ENCODE assay signal across 24 cellular contexts in the genomic region with DNA sequence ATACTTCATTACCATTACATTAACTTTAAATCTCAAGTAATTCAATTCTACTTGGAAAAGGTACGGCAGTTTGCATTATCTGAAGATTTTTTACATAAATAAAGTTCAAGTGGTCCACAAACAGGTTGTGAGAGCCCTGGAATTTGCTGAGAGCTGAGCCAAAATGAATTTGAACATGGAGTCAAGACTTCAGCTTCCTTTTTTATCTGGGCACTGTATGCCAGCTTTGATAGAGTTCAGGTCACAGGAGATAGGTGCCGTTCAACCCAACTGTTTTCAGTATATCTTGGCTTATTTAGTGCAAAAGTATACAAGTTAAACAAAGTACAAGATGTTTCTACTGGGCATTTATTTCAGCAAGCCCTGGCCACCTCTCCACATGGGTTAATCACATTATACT. TPM values are rescaled to one million over a fixed set of nuclear protein-coding genes. Genes with fewer than 3 reads are reported as not detected.
A peak's percentile ranks its signal among the peaks of the same experiment; 100 is the strongest.
DNase-seq lines count a peak whose midpoint lies in the region; ATAC-seq and TF ChIP-seq lines count a peak whose summit lies in the region.
"Had no signal": no experiment of that assay in that cellular context is flagged by ENCODE, and none has a peak within 500 bp of the region (broad histone marks: within the 10 kb centered on the region; RNA-seq: fewer than 3 reads in every experiment).

No MANE protein-coding gene starts in this region.

- intact Hi-C loops in Right ventricle myocardium inferior (cut with DNase I): no loop called here
- intact Hi-C loops in left cardiac atrium (cut with DNase I): no loop called here
- intact Hi-C loops in stomach (cut with DNase I; ENCODE audit: low total_unique reads): no loop called here

- no peaks in the 10 kb centered on the region for H3K9me3 ChIP-seq in T-helper 17 cell (ENCODE audit: control insufficient read depth, low read length, poor library complexity, severe bottlenecking)
- H3K9me3 ChIP-seq in stomach: no peaks in the 10 kb centered on the region
- H3K9me3 ChIP-seq in HAP-1: no peaks in the 10 kb centered on the region

- DNase-seq in Right ventricle myocardium inferior (ENCODE audit: missing footprints) (no peak), left cardiac atrium (no peak), T-helper 17 cell (no peak), immature natural killer cell (no peak), stomach (no peak), foreskin keratinocyte (no peak), HAP-1 (ENCODE audit: low spot score in 2 of 2) (no peak)
- DNase-seq: activated CD4-positive, alpha-beta T cell treated with anti-CD3 and anti-CD28 coated beads for 48 hours; activated CD8-positive, alpha-beta memory T cell treated with anti-CD3 and anti-CD28 coated beads, Interleukin-2, amount 10 ng/mL, durations not matched to agents 7 days and 5 days; COR-L47; GDM1; H7; NCI-H1092 treated with DMSO at 0.1 percent for 48 hours; NCI-H187 treated with DMSO at 0.1 percent for 48 hours; NCI-H526; nephron progenitor cell; right cardiac atrium had no signal

- H3K27ac Mint-ChIP-seq in T-helper 17 cell (peak overlapping the region; percentile 88), immature natural killer cell (peak overlapping the region; percentile 44 to 87 (median 72))
- H3K27ac Mint-ChIP-seq: activated CD8-positive, alpha-beta memory T cell treated with anti-CD3 and anti-CD28 coated beads, Interleukin-2, amount 10 ng/mL, durations not matched to agents 7 days and 5 days; nephron progenitor cell; T-helper 1 cell treated with Interleukin-12 subunit alpha and Interleukin-12 subunit beta and Interleukin-4 antibody, amounts not matched to agents 30 μg/mL and 1 μg/mL, for 36 hours had no signal

- TF ChIP-seq EP300 in stomach (IDR thresholded peaks at IDR 0.05): no peak

- TF ChIP-seq CTCF in stomach (IDR thresholded peaks at IDR 0.05) (no peak), foreskin keratinocyte (conservative IDR thresholded peaks at IDR 0.05) (no peak)

- H3K9me3 Mint-ChIP-seq in immature natural killer cell: no peaks in the 10 kb centered on the region
- H3K9me3 Mint-ChIP-seq: nephron progenitor cell; T-helper 1 cell treated with Interleukin-12 subunit alpha and Interleukin-12 subunit beta and Interleukin-4 antibody, amounts not matched to agents 30 μg/mL and 1 μg/mL, for 36 hours had no signal

- H3K4me3 ChIP-seq in stomach (no peak overlapping the region), HAP-1 (no peak overlapping the region)

- H3K4me3 Mint-ChIP-seq in T-helper 17 cell (no peak overlapping the region), immature natural killer cell (peak overlapping the region in 2 of 5 donors; percentile 19 to 35)
- H3K4me3 Mint-ChIP-seq: activated CD8-positive, alpha-beta memory T cell treated with anti-CD3 and anti-CD28 coated beads, Interleukin-2, amount 10 ng/mL, durations not matched to agents 7 days and 5 days; activated naive CD8-positive, alpha-beta T cell; nephron progenitor cell; T-helper 1 cell treated with Interleukin-12 subunit alpha and Interleukin-12 subunit beta and Interleukin-4 antibody, amounts not matched to agents 30 μg/mL and 1 μg/mL, for 36 hours had no signal

- H3K36me3 Mint-ChIP-seq in T-helper 17 cell (ENCODE audit: low read depth): no peaks in the 10 kb centered on the region
- H3K36me3 Mint-ChIP-seq in immature natural killer cell: peaks cover 0 to 11% (median 5%) of the 10 kb centered on the region in 3 donors

- H3K27me3 Mint-ChIP-seq in T-helper 17 cell (no peaks in the 10 kb centered on the region), immature natural killer cell (ENCODE audit: low read depth in 3 of 3) (peaks cover 0 to 4% (median 3%) of the 10 kb centered on the region in 3 donors)
- H3K27me3 Mint-ChIP-seq: activated CD8-positive, alpha-beta memory T cell treated with anti-CD3 and anti-CD28 coated beads, Interleukin-2, amount 10 ng/mL, durations not matched to agents 7 days and 5 days; activated naive CD8-positive, alpha-beta T cell had no signal

- TF ChIP-seq POLR2A in stomach (IDR thresholded peaks at IDR 0.05): no peak

- ATAC-seq in Right ventricle myocardium inferior (peak; percentile 51), left cardiac atrium (no peak), T-helper 17 cell (no peak), foreskin keratinocyte (no peak), GM19351 (IDR thresholded peaks at IDR 0.05; ENCODE audit: unreplicated experiment) (no peak)
- ATAC-seq: activated CD8-positive, alpha-beta memory T cell treated with anti-CD3 and anti-CD28 coated beads, Interleukin-2, amount 10 ng/mL, durations not matched to agents 7 days and 5 days had no signal

- H3K4me1 Mint-ChIP-seq in T-helper 17 cell (peaks cover 49% of the 10 kb centered on the region), immature natural killer cell (peaks cover 73 to 94% of the 10 kb centered on the region in 2 donors)

- WGBS in stomach, 5 donors: 23 to 48% (median 41%) methylated on average over 2 of the region's 2 CpGs

- H3K27me3 ChIP-seq in stomach (no peaks in the 10 kb centered on the region), foreskin keratinocyte (no peaks in the 10 kb centered on the region), HAP-1 (ENCODE audit: low read depth) (no peaks in the 10 kb centered on the region)

- in situ Hi-C loops in HAP-1 (cut with MboI; ENCODE audit: low sequenced_read_pairs): no loop called here

- H3K27ac ChIP-seq in stomach (peak overlapping the region in 3 of 5 donors; percentile 1 to 43 (median 7)), foreskin keratinocyte (no peak overlapping the region)
- H3K27ac ChIP-seq: HL-60, parathyroid adenoma had no signal

- H3K4me1 ChIP-seq in stomach (peaks cover 17 to 100% (median 59%) of the 10 kb centered on the region in 4 donors), foreskin keratinocyte (no peaks in the 10 kb centered on the region), HAP-1 (no peaks in the 10 kb centered on the region)

- H3K36me3 ChIP-seq in stomach (peaks cover 0 to 68% (median 43%) of the 10 kb centered on the region in 4 donors), HAP-1 (replicated peaks) (peaks cover 74% of the 10 kb centered on the region)

RNA-seq across cellular contexts. Expression of a gene that starts 28.8 kb away (rescaled TPM):
- total RNA-seq in Right ventricle myocardium inferior (266 TPM), left cardiac atrium (100 to 1,000 TPM; 254 TPM), T-helper 17 cell (100 to 1,000 TPM; 576 to 580 TPM), stomach (100 to 1,000 TPM; 110 to 503 (median 282) TPM), foreskin keratinocyte (736 and 756 TPM in 2 replicates)
- polyA plus RNA-seq in immature natural killer cell (100 to 1,000 TPM; 622 to 879 (median 758) TPM), stomach (100 to 1,000 TPM; 396 to 516 (median 409) TPM), foreskin keratinocyte (620 and 720 TPM in 2 replicates)

RNA-seq across cellular contexts. Expression of a gene that starts 39.5 kb away (rescaled TPM):
- total RNA-seq in Right ventricle myocardium inferior: 0.60 TPM
- total RNA-seq in left cardiac atrium: under 1 TPM; 0.26 to 0.38 TPM
- under 1 TPM in 1 of 2 donors, not detected in 1; 0.94 TPM for total RNA-seq in T-helper 17 cell
- polyA plus RNA-seq in immature natural killer cell: 1 to 10 TPM in 1 of 3 donors, under 1 TPM in 1, not detected in 1; 0.15 to 1.9 TPM
- total RNA-seq in stomach: under 1 TPM in 2 of 5 donors, not detected in 3; 0.29 to 0.58 TPM
- under 1 TPM in 2 of 3 donors, not detected in 1; 0.19 to 0.28 TPM for polyA plus RNA-seq in stomach
- not detected in 2 replicates for total RNA-seq in foreskin keratinocyte
- not detected in 2 replicates for polyA plus RNA-seq in foreskin keratinocyte
- total RNA-seq: activated CD8-positive, alpha-beta memory T cell treated with anti-CD3 and anti-CD28 coated beads, Interleukin-2, amount 10 ng/mL, durations not matched to agents 7 days and 5 days; epithelial cell of proximal tubule; fibroblast of villous mesenchyme had no signal
